Comparison of ENCODE assay signal across 10 cellular contexts in the genomic region with DNA sequence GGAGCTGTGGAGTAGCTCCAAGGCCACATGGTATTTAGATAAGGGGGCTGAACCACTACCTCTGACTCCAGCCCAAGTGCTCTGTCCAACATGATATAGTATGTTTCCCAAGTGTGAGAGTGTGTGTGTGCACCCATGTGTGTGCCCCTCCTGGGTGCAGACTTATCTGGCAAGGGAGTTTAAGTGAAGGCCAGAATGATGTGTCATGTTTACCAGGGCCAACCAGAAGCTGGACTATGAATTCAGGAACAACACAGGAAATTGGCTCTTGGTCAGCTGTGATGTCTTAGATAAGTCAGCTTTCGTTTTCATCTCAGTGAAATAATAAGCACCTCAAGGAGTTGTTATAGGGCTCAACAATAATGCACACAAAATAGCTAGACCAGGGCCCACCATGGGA.
DNase-seq lines count a peak whose midpoint lies in the region; ATAC-seq and TF ChIP-seq lines count a peak whose summit lies in the region.
"Had no signal": no experiment of that assay in that cellular context is flagged by ENCODE, and none has a peak within 500 bp of the region (broad histone marks: within the 10 kb centered on the region; RNA-seq: fewer than 3 reads in every experiment).

No MANE protein-coding gene starts in this region.

- no peak overlapping the region for H3K9ac ChIP-seq in mammary epithelial cell (ENCODE audit: insufficient read depth, low read length)

- dilution Hi-C loops in mammary epithelial cell (cut with HindIII; ENCODE audit: low sequenced_read_pairs): no loop called here

- H3K4me2 ChIP-seq in mammary epithelial cell (ENCODE audit: insufficient read depth, low read depth, low read length): peak overlapping the region; percentile 49

- no peaks in the 10 kb centered on the region for H3K9me3 Mint-ChIP-seq in activated naive CD8-positive, alpha-beta T cell treated with anti-CD3 and anti-CD28 coated beads for 36 hours

- H4K20me1 ChIP-seq in mammary epithelial cell (ENCODE audit: insufficient read depth, low read length): no peaks in the 10 kb centered on the region

- H2AFZ ChIP-seq in mammary epithelial cell (ENCODE audit: low read depth, low read length): no peak overlapping the region

- ATAC-seq in HG03432 (IDR thresholded peaks at IDR 0.05; ENCODE audit: unreplicated experiment): peak; percentile 86
- ATAC-seq in mucosa of descending colon: peak; percentile 86
- ATAC-seq in HG02970 (IDR thresholded peaks at IDR 0.05; ENCODE audit: low FRiP score, unreplicated experiment): no peak

- CTCF ChIA-PET in BJ (lab: Yijun Ruan, JAX): interaction anchor here (0.7 to 1.0 kb wide), 3 partner anchors 18 to 96 kb away, joined by 3 to 4 read pairs (median 3); no protein-coding TSS in a partner anchor
- CTCF ChIA-PET in mammary epithelial cell (lab: Charles Lee; ENCODE audit: low non-redundant PET): no interaction called here

- H3K27me3 ChIP-seq in BJ (ENCODE audit: control insufficient read depth, insufficient read depth, low read length) (no peaks in the 10 kb centered on the region), mammary epithelial cell (ENCODE audit: insufficient read depth, low read length) (no peaks in the 10 kb centered on the region)

- no TSS peak for BruUV-seq in mammary epithelial cell (replicated peaks; lab: Mats Ljungman, UMichigan)

- WGBS in mammary epithelial cell (ENCODE audit: low coverage, missing lambda C conversion rate): 22% methylated on average over 1 of the region's 1 CpG

- H3K27ac ChIP-seq in mammary epithelial cell (ENCODE audit: insufficient read depth, low read depth, low read length): no peak overlapping the region

- H3K36me3 Mint-ChIP-seq in activated naive CD8-positive, alpha-beta T cell treated with anti-CD3 and anti-CD28 coated beads for 36 hours: peaks cover 2% of the 10 kb centered on the region

- H3K27me3 Mint-ChIP-seq in activated naive CD8-positive, alpha-beta T cell treated with anti-CD3 and anti-CD28 coated beads for 36 hours: no peaks in the 10 kb centered on the region

- intact Hi-C loops in mammary epithelial cell (cut with micrococcal nuclease) (no loop called here), mucosa of descending colon (cut with DNase I, micrococcal nuclease) (no loop called here)

- peak; percentile 57 for DNase-seq in BJ (ENCODE audit: low read depth)
- DNase-seq in mammary epithelial cell: peak; percentile 81
- DNase-seq in mucosa of descending colon: peak in 1 of 3 donors; percentile 48
- DNase-seq in activated naive CD8-positive, alpha-beta T cell treated with anti-CD3 and anti-CD28 coated beads for 36 hours: no peak
- DNase-seq in NCI-H2171 treated with DMSO at 0.1 percent for 48 hours (lab: John Stamatoyannopoulos, UW): no peak
- no peak for DNase-seq in HuH-7.5 (ENCODE audit: low spot score)
- DNase-seq: amygdala, NCI-H1105 had no signal

- H3K4me1 Mint-ChIP-seq in activated naive CD8-positive, alpha-beta T cell treated with anti-CD3 and anti-CD28 coated beads for 36 hours: no peaks in the 10 kb centered on the region

- POLR2A ChIA-PET in BJ (lab: Charles Lee): no interaction called here

- no peak overlapping the region for H3K27ac Mint-ChIP-seq in activated naive CD8-positive, alpha-beta T cell treated with anti-CD3 and anti-CD28 coated beads for 36 hours

- in situ Hi-C loops in mammary epithelial cell (cut with MboI; ENCODE audit: low sequenced_read_pairs in 2 of 2): no loop called here

- H3K4me1 ChIP-seq in mammary epithelial cell (ENCODE audit: insufficient read depth, low read length): peaks cover 28% of the 10 kb centered on the region
- H3K4me1 ChIP-seq in mucosa of descending colon (ENCODE audit: low read depth): peaks cover 20% of the 10 kb centered on the region

- no peaks in the 10 kb centered on the region for H3K36me3 ChIP-seq in BJ (ENCODE audit: control insufficient read depth, insufficient read depth, low read length)
- H3K36me3 ChIP-seq in mammary epithelial cell (ENCODE audit: insufficient read depth, low read length): no peaks in the 10 kb centered on the region
- no peaks in the 10 kb centered on the region for H3K36me3 ChIP-seq in mucosa of descending colon (ENCODE audit: low read depth)

- no peak overlapping the region for H3K4me3 ChIP-seq in BJ (ENCODE audit: low read depth, low read length)
- H3K4me3 ChIP-seq in mammary epithelial cell (replicated peaks in 1 of 3; ENCODE audit: insufficient read depth in 1 of 3, low read depth in 2 of 3, low read length in 3 of 3): no peak overlapping the region
- no peak overlapping the region for H3K4me3 ChIP-seq in mucosa of descending colon

- TF ChIP-seq CTCF in BJ (IDR thresholded peaks at IDR 0.05; ENCODE audit: insufficient read depth, low read depth, low read length) (no peak), mammary epithelial cell (conservative IDR thresholded peaks at IDR 0.05 in 1 of 2, IDR thresholded peaks at IDR 0.05 in 1 of 2; ENCODE audit: extremely low read depth in 1 of 2, insufficient read depth in 1 of 2, low read depth in 1 of 2, low read length in 2 of 2) (no peak), mucosa of descending colon (IDR thresholded peaks at IDR 0.05) (no peak)

- no peaks in the 10 kb centered on the region for H3K9me3 ChIP-seq in mammary epithelial cell (replicated peaks; ENCODE audit: insufficient read depth, low read length)
- no peaks in the 10 kb centered on the region for H3K9me3 ChIP-seq in mucosa of descending colon

- H3K79me2 ChIP-seq in mammary epithelial cell (ENCODE audit: insufficient read depth, low read length): no peaks in the 10 kb centered on the region

- H3K4me3 Mint-ChIP-seq in activated naive CD8-positive, alpha-beta T cell treated with anti-CD3 and anti-CD28 coated beads for 36 hours: no peak overlapping the region

Comparison
In these comparisons a context has a peak if more than half of its experiments do, and no peak if none do; other contexts are left out.
1. DNase-seq: peak in BJ (single experiment) and mammary epithelial cell (single experiment); none in activated naive CD8-positive, alpha-beta T cell treated with anti-CD3 and anti-CD28 coated beads for 36 hours (single experiment), NCI-H2171 treated with DMSO at 0.1 percent for 48 hours (single experiment) and HuH-7.5 (single experiment).